In the genomic region with DNA sequence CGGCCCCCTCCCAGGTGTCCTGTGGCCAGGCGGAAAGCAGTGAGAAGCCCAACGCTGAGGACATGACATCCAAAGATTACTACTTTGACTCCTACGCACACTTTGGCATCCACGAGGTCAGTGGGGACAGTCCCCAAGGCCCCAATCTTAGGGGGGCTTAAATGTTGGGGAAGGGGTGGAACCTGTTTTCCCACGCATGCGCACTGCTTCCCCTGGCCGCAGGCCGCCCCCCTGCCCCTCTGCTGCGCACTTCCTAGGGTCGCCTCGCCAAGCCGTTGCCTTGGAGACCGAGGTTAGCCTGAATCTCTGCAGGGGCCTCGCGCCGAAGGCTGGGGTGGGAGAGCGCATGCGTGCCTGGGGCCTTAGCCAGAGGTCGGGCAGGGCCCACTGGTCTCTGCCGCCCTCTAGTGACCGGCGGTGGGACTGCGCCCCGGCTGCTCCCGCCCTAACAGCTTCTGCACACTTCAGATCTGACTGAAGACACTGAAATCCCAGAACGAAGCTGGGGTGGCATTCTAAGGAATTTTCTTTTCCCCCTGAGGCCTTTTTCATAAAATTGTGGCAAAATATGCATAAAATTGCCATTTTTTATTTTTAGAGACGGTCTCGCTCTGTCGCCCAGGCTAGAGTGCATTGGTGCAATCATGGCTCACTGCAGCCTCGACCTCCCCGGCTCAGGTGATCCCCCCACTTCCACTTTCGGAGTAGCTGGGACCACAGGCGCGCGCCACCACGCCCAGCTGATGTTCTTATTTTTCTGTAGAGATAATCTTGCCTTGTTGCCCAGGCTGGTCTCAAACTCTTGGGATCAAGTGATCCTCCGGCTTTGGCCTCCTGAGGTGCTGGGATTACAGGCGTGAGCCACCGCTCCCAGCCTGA, we compare ENCODE assay signal across 8 cellular contexts.
DNase-seq lines count a peak whose midpoint lies in the region; ATAC-seq and TF ChIP-seq lines count a peak whose summit lies in the region.

No MANE protein-coding gene starts in this region.

- H3K4me3 ChIP-seq in tibial artery = peak overlapping the region; percentile 16 to 21

- H3K36me3 Mint-ChIP-seq in activated naive CD8-positive, alpha-beta T cell = no peaks in the 10 kb centered on the region

- DNase-seq in GDM1 (lab: John Stamatoyannopoulos, UW) (peak; percentile 75), NCI-H1048 (lab: John Stamatoyannopoulos, UW) (peak; percentile 76), head of caudate nucleus (peak; percentile 71 to 97 (median 92)), pons (ENCODE audit: low spot score) (peak; percentile 73), tibial artery (peak; percentile 78 to 92)

- intact Hi-C loops in head of caudate nucleus (cut with DNase I) = no loop called here
- intact Hi-C loops in tibial artery (cut with DNase I; ENCODE audit: low total_unique reads) = no loop called here

- H3K9me3 ChIP-seq in tibial artery = no peaks in the 10 kb centered on the region

- H3K36me3 ChIP-seq in tibial artery = peaks cover 45 to 50% (median 45%) of the 10 kb centered on the region in 3 donors

- no peaks in the 10 kb centered on the region for H3K27me3 Mint-ChIP-seq in activated naive CD8-positive, alpha-beta T cell

- H3K27ac ChIP-seq in tibial artery = peak overlapping the region; percentile 1 to 99

- peaks cover 32% of the 10 kb centered on the region for H3K4me1 Mint-ChIP-seq in activated naive CD8-positive, alpha-beta T cell (ENCODE audit: low read depth)

- TF ChIP-seq CTCF in tibial artery (IDR thresholded peaks at IDR 0.05) = peak; percentile 97 to 100

- H3K27ac Mint-ChIP-seq in activated naive CD8-positive, alpha-beta T cell = peak overlapping the region; percentile 10

- peak; percentile 6 for ATAC-seq in SK-N-SH treated with all-trans-retinoic acid at 6 μM for 48 hours
- no peak for ATAC-seq in GM19463 (IDR thresholded peaks at IDR 0.05; ENCODE audit: unreplicated experiment)

- no peaks in the 10 kb centered on the region for H3K27me3 ChIP-seq in tibial artery

- H3K4me3 Mint-ChIP-seq in activated naive CD8-positive, alpha-beta T cell = peak overlapping the region; percentile 69

- H3K9me3 Mint-ChIP-seq in activated naive CD8-positive, alpha-beta T cell (ENCODE audit: low read depth) = no peaks in the 10 kb centered on the region

- H3K4me1 ChIP-seq in tibial artery = peaks cover 6 to 45% (median 40%) of the 10 kb centered on the region in 4 donors

TF ChIP-seq in SK-N-SH treated with all-trans-retinoic acid at 6 μM for 48 hours, 23 proteins besides CTCF, POLR2A, EP300 and RAD21:
- TF ChIP-seq TOX (CRISPR knock-in tag; IDR thresholded peaks at IDR 0.05; ENCODE audit: borderline replicate concordance) = no peak
- no peak for TF ChIP-seq RARB (CRISPR knock-in tag; IDR thresholded peaks at IDR 0.05)
- TF ChIP-seq, protein P1, sequence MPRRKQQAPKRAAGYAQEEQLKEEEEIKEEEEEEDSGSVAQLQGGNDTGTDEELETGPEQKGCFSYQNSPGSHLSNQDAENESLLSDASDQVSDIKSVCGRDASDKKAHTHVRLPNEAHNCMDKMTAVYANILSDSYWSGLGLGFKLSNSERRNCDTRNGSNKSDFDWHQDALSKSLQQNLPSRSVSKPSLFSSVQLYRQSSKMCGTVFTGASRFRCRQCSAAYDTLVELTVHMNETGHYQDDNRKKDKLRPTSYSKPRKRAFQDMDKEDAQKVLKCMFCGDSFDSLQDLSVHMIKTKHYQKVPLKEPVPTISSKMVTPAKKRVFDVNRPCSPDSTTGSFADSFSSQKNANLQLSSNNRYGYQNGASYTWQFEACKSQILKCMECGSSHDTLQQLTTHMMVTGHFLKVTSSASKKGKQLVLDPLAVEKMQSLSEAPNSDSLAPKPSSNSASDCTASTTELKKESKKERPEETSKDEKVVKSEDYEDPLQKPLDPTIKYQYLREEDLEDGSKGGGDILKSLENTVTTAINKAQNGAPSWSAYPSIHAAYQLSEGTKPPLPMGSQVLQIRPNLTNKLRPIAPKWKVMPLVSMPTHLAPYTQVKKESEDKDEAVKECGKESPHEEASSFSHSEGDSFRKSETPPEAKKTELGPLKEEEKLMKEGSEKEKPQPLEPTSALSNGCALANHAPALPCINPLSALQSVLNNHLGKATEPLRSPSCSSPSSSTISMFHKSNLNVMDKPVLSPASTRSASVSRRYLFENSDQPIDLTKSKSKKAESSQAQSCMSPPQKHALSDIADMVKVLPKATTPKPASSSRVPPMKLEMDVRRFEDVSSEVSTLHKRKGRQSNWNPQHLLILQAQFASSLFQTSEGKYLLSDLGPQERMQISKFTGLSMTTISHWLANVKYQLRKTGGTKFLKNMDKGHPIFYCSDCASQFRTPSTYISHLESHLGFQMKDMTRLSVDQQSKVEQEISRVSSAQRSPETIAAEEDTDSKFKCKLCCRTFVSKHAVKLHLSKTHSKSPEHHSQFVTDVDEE (CRISPR knock-in tag; IDR thresholded peaks at IDR 0.05) = no peak
- TF ChIP-seq, protein P2, sequence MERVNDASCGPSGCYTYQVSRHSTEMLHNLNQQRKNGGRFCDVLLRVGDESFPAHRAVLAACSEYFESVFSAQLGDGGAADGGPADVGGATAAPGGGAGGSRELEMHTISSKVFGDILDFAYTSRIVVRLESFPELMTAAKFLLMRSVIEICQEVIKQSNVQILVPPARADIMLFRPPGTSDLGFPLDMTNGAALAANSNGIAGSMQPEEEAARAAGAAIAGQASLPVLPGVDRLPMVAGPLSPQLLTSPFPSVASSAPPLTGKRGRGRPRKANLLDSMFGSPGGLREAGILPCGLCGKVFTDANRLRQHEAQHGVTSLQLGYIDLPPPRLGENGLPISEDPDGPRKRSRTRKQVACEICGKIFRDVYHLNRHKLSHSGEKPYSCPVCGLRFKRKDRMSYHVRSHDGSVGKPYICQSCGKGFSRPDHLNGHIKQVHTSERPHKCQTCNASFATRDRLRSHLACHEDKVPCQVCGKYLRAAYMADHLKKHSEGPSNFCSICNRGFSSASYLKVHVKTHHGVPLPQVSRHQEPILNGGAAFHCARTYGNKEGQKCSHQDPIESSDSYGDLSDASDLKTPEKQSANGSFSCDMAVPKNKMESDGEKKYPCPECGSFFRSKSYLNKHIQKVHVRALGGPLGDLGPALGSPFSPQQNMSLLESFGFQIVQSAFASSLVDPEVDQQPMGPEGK (CRISPR knock-in tag; IDR thresholded peaks at IDR 0.05; ENCODE audit: borderline replicate concordance) = no peak
- no peak for TF ChIP-seq CSDC2 (CRISPR knock-in tag; IDR thresholded peaks at IDR 0.05)
